ENCODE assay signal across 1 cellular context in genomic region chr17:37698132-37698615, GRCh38.
A peak's percentile ranks its signal among the peaks of the same experiment; 100 is the strongest.
TF ChIP-seq lines count a peak whose summit lies in the region.

No MANE protein-coding gene starts in this region.

TF ChIP-seq in HepG2, 621 proteins besides CTCF, POLR2A, EP300 and RAD21 (continued from another document):
- peak; percentile 95 for TF ChIP-seq GATAD2A (CRISPR knock-in tag; IDR thresholded peaks at IDR 0.05)
- TF ChIP-seq ZNF20 (CRISPR knock-in tag; IDR thresholded peaks at IDR 0.05) = no peak
- peak; percentile 72 for TF ChIP-seq ZEB1 (IDR thresholded peaks at IDR 0.05; ENCODE audit: insufficient replicate concordance, low read depth)
- no peak for TF ChIP-seq CSRNP1 (CRISPR knock-in tag; IDR thresholded peaks at IDR 0.05)
- peak; percentile 94 for TF ChIP-seq TBL1XR1 (IDR thresholded peaks at IDR 0.05; ENCODE audit: borderline replicate concordance, low read length, partially characterized antibody)
- TF ChIP-seq TBX3 (IDR thresholded peaks at IDR 0.05; ENCODE audit: borderline replicate concordance) = peak; percentile 76; the same call in 1 of the 2 replicates
- TF ChIP-seq NR2F1 (CRISPR knock-in tag; IDR thresholded peaks at IDR 0.05) = peak; percentile 86 to 88
- TF ChIP-seq ZNF614 (CRISPR knock-in tag; IDR thresholded peaks at IDR 0.05; ENCODE audit: borderline replicate concordance) = peak; percentile 17; the same call in 1 of the 2 replicates
- no peak for TF ChIP-seq TSC22D2 (CRISPR knock-in tag; IDR thresholded peaks at IDR 0.05; ENCODE audit: borderline replicate concordance)
- no peak for TF ChIP-seq KAT7 (CRISPR knock-in tag; IDR thresholded peaks at IDR 0.05; ENCODE audit: borderline replicate concordance)
- no peak for TF ChIP-seq PHF20 (CRISPR knock-in tag; IDR thresholded peaks at IDR 0.05)
- TF ChIP-seq SALL1 (CRISPR knock-in tag; IDR thresholded peaks at IDR 0.05) = peak; percentile 89
- TF ChIP-seq CHD4 (IDR thresholded peaks at IDR 0.05; ENCODE audit: borderline replicate concordance, low read length) = no peak
- TF ChIP-seq ZNF770 (CRISPR knock-in tag; IDR thresholded peaks at IDR 0.05) = no peak
- no peak for TF ChIP-seq ZNF382 (CRISPR knock-in tag; IDR thresholded peaks at IDR 0.05; ENCODE audit: borderline replicate concordance)
- TF ChIP-seq ZC3H13 (CRISPR knock-in tag; IDR thresholded peaks at IDR 0.05) = peak; percentile 21; the same call in 1 of the 2 replicates
- no peak for TF ChIP-seq ETV6 (CRISPR knock-in tag; conservative IDR thresholded peaks at IDR 0.05)
- TF ChIP-seq ZSCAN22 (CRISPR knock-in tag; IDR thresholded peaks at IDR 0.05) = no peak
- no peak; the same call in 1 of the 2 replicates for TF ChIP-seq ZNF749 (CRISPR knock-in tag; IDR thresholded peaks at IDR 0.05; ENCODE audit: borderline replicate concordance)
- no peak for TF ChIP-seq LCORL (IDR thresholded peaks at IDR 0.05)
- peak; percentile 44 for TF ChIP-seq LCORL (CRISPR knock-in tag; IDR thresholded peaks at IDR 0.05)
- TF ChIP-seq ZNF574 (CRISPR knock-in tag; IDR thresholded peaks at IDR 0.05) = no peak
- TF ChIP-seq ZNF318 (CRISPR knock-in tag; IDR thresholded peaks at IDR 0.05) = no peak
- no peak for TF ChIP-seq MBNL3 (CRISPR knock-in tag; conservative IDR thresholded peaks at IDR 0.05)
- TF ChIP-seq MAFG (CRISPR knock-in tag; IDR thresholded peaks at IDR 0.05) = no peak
- TF ChIP-seq ZBTB40 (IDR thresholded peaks at IDR 0.05) = no peak
- TF ChIP-seq ZBTB40 (CRISPR knock-in tag; IDR thresholded peaks at IDR 0.05) = no peak; the same call in 1 of the 2 replicates
- TF ChIP-seq ZNF296 (CRISPR knock-in tag; conservative IDR thresholded peaks at IDR 0.05) = no peak
- no peak for TF ChIP-seq ZNF557 (CRISPR knock-in tag; IDR thresholded peaks at IDR 0.05)
